In genomic region chr6:12010635-12011275, GRCh38 we compare ENCODE assay signal across 1 cellular context.
TF ChIP-seq lines count a peak whose summit lies in the region.

No MANE protein-coding gene starts in this region.

TF ChIP-seq in GM12878, 131 proteins besides CTCF, POLR2A, EP300 and RAD21 (continued from another document and continues in another):
- TF ChIP-seq, protein P1, sequence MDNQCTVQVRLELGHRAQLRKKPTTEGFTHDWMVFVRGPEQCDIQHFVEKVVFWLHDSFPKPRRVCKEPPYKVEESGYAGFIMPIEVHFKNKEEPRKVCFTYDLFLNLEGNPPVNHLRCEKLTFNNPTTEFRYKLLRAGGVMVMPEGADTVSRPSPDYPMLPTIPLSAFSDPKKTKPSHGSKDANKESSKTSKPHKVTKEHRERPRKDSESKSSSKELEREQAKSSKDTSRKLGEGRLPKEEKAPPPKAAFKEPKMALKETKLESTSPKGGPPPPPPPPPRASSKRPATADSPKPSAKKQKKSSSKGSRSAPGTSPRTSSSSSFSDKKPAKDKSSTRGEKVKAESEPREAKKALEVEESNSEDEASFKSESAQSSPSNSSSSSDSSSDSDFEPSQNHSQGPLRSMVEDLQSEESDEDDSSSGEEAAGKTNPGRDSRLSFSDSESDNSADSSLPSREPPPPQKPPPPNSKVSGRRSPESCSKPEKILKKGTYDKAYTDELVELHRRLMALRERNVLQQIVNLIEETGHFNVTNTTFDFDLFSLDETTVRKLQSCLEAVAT (IDR thresholded peaks at IDR 0.05), result peak; percentile 96
- TF ChIP-seq, protein P2, sequence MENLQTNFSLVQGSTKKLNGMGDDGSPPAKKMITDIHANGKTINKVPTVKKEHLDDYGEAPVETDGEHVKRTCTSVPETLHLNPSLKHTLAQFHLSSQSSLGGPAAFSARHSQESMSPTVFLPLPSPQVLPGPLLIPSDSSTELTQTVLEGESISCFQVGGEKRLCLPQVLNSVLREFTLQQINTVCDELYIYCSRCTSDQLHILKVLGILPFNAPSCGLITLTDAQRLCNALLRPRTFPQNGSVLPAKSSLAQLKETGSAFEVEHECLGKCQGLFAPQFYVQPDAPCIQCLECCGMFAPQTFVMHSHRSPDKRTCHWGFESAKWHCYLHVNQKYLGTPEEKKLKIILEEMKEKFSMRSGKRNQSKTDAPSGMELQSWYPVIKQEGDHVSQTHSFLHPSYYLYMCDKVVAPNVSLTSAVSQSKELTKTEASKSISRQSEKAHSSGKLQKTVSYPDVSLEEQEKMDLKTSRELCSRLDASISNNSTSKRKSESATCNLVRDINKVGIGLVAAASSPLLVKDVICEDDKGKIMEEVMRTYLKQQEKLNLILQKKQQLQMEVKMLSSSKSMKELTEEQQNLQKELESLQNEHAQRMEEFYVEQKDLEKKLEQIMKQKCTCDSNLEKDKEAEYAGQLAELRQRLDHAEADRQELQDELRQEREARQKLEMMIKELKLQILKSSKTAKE (IDR thresholded peaks at IDR 0.05; ENCODE audit: low read depth, poor library complexity, severe bottlenecking), result peak; percentile 88
- no peak for TF ChIP-seq FOXK2 (IDR thresholded peaks at IDR 0.05)
- TF ChIP-seq, protein P3, sequence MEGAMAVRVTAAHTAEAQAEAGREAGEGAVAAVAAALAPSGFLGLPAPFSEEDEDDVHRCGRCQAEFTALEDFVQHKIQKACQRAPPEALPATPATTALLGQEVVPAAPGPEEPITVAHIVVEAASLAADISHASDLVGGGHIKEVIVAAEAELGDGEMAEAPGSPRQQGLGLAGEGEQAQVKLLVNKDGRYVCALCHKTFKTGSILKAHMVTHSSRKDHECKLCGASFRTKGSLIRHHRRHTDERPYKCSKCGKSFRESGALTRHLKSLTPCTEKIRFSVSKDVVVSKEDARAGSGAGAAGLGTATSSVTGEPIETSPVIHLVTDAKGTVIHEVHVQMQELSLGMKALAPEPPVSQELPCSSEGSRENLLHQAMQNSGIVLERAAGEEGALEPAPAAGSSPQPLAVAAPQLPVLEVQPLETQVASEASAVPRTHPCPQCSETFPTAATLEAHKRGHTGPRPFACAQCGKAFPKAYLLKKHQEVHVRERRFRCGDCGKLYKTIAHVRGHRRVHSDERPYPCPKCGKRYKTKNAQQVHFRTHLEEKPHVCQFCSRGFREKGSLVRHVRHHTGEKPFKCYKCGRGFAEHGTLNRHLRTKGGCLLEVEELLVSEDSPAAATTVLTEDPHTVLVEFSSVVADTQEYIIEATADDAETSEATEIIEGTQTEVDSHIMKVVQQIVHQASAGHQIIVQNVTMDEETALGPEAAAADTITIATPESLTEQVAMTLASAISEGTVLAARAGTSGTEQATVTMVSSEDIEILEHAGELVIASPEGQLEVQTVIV (IDR thresholded peaks at IDR 0.05; ENCODE audit: borderline replicate concordance, partially characterized antibody), result no peak
- no peak for TF ChIP-seq PRDM15 (CRISPR knock-in tag; IDR thresholded peaks at IDR 0.05)
- no peak; the same call in 1 of the 2 replicates for TF ChIP-seq RB1 (IDR thresholded peaks at IDR 0.05; ENCODE audit: borderline replicate concordance)
- peak; percentile 96 for TF ChIP-seq ZNF384 (IDR thresholded peaks at IDR 0.05; ENCODE audit: borderline replicate concordance, low read depth, low read length)
- TF ChIP-seq NR2F1 (conservative IDR thresholded peaks at IDR 0.05), result peak; percentile 74; the same call in 1 of the 2 replicates
- peak; percentile 82 for TF ChIP-seq MEF2B (IDR thresholded peaks at IDR 0.05; ENCODE audit: partially characterized antibody, poor library complexity, severe bottlenecking)
- TF ChIP-seq, protein P4, sequence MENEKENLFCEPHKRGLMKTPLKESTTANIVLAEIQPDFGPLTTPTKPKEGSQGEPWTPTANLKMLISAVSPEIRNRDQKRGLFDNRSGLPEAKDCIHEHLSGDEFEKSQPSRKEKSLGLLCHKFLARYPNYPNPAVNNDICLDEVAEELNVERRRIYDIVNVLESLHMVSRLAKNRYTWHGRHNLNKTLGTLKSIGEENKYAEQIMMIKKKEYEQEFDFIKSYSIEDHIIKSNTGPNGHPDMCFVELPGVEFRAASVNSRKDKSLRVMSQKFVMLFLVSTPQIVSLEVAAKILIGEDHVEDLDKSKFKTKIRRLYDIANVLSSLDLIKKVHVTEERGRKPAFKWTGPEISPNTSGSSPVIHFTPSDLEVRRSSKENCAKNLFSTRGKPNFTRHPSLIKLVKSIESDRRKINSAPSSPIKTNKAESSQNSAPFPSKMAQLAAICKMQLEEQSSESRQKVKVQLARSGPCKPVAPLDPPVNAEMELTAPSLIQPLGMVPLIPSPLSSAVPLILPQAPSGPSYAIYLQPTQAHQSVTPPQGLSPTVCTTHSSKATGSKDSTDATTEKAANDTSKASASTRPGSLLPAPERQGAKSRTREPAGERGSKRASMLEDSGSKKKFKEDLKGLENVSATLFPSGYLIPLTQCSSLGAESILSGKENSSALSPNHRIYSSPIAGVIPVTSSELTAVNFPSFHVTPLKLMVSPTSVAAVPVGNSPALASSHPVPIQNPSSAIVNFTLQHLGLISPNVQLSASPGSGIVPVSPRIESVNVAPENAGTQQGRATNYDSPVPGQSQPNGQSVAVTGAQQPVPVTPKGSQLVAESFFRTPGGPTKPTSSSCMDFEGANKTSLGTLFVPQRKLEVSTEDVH (IDR thresholded peaks at IDR 0.05; ENCODE audit: low read depth, partially characterized antibody), result no peak
- no peak for TF ChIP-seq SUPT20H (IDR thresholded peaks at IDR 0.05; ENCODE audit: borderline replicate concordance, control insufficient read depth, low read depth, low read length)
- TF ChIP-seq MYB (IDR thresholded peaks at IDR 0.05; ENCODE audit: borderline replicate concordance, low read depth, low read length), result 0 out of 2 replicates have a peak, but pooled peaks have one; percentile 54
- TF ChIP-seq, protein P5, sequence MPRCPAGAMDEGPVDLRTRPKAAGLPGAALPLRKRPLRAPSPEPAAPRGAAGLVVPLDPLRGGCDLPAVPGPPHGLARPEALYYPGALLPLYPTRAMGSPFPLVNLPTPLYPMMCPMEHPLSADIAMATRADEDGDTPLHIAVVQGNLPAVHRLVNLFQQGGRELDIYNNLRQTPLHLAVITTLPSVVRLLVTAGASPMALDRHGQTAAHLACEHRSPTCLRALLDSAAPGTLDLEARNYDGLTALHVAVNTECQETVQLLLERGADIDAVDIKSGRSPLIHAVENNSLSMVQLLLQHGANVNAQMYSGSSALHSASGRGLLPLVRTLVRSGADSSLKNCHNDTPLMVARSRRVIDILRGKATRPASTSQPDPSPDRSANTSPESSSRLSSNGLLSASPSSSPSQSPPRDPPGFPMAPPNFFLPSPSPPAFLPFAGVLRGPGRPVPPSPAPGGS (IDR thresholded peaks at IDR 0.05; ENCODE audit: borderline replicate concordance, insufficient read depth, low read depth, low read length, poor library complexity, severe bottlenecking), result no peak
- TF ChIP-seq ZBTB33 (IDR thresholded peaks at IDR 0.05), result no peak
- peak; percentile 82 for TF ChIP-seq MEF2A (IDR thresholded peaks at IDR 0.05; ENCODE audit: insufficient read depth, low read depth, low read length)
- TF ChIP-seq ZNF24 (IDR thresholded peaks at IDR 0.05), result no peak
- TF ChIP-seq RCOR1 (conservative IDR thresholded peaks at IDR 0.05; ENCODE audit: low read depth, low read length), result peak; percentile 62; the same call in 1 of the 2 replicates
- peak; percentile 14; the same call in 1 of the 2 replicates for TF ChIP-seq CBFB (IDR thresholded peaks at IDR 0.05; ENCODE audit: low read depth)
- TF ChIP-seq, protein P6, sequence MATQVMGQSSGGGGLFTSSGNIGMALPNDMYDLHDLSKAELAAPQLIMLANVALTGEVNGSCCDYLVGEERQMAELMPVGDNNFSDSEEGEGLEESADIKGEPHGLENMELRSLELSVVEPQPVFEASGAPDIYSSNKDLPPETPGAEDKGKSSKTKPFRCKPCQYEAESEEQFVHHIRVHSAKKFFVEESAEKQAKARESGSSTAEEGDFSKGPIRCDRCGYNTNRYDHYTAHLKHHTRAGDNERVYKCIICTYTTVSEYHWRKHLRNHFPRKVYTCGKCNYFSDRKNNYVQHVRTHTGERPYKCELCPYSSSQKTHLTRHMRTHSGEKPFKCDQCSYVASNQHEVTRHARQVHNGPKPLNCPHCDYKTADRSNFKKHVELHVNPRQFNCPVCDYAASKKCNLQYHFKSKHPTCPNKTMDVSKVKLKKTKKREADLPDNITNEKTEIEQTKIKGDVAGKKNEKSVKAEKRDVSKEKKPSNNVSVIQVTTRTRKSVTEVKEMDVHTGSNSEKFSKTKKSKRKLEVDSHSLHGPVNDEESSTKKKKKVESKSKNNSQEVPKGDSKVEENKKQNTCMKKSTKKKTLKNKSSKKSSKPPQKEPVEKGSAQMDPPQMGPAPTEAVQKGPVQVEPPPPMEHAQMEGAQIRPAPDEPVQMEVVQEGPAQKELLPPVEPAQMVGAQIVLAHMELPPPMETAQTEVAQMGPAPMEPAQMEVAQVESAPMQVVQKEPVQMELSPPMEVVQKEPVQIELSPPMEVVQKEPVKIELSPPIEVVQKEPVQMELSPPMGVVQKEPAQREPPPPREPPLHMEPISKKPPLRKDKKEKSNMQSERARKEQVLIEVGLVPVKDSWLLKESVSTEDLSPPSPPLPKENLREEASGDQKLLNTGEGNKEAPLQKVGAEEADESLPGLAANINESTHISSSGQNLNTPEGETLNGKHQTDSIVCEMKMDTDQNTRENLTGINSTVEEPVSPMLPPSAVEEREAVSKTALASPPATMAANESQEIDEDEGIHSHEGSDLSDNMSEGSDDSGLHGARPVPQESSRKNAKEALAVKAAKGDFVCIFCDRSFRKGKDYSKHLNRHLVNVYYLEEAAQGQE (IDR thresholded peaks at IDR 0.05; ENCODE audit: low read depth, low read length), result no peak; the same call in 1 of the 2 replicates
- TF ChIP-seq PBX3 (IDR thresholded peaks at IDR 0.05; ENCODE audit: insufficient replicate concordance, low read depth, low read length), result no peak
- TF ChIP-seq TAF1 (IDR thresholded peaks at IDR 0.05; ENCODE audit: borderline replicate concordance, low read depth, low read length), result peak; percentile 61; the same call in 1 of the 2 replicates
- TF ChIP-seq, protein P7, sequence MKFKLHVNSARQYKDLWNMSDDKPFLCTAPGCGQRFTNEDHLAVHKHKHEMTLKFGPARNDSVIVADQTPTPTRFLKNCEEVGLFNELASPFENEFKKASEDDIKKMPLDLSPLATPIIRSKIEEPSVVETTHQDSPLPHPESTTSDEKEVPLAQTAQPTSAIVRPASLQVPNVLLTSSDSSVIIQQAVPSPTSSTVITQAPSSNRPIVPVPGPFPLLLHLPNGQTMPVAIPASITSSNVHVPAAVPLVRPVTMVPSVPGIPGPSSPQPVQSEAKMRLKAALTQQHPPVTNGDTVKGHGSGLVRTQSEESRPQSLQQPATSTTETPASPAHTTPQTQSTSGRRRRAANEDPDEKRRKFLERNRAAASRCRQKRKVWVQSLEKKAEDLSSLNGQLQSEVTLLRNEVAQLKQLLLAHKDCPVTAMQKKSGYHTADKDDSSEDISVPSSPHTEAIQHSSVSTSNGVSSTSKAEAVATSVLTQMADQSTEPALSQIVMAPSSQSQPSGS (IDR thresholded peaks at IDR 0.05; ENCODE audit: low read length), result peak; percentile 94
- TF ChIP-seq ASH2L (IDR thresholded peaks at IDR 0.05; ENCODE audit: borderline replicate concordance, low read depth), result no peak
- TF ChIP-seq LARP7 (IDR thresholded peaks at IDR 0.05), result no peak
- peak; percentile 80; the same call in 1 of the 2 replicates for TF ChIP-seq HDGF (IDR thresholded peaks at IDR 0.05)
